ENCODE assay signal across 26 cellular contexts in genomic region chr6:168053957-168054471, GRCh38. TPM values are rescaled to one million over a fixed set of nuclear protein-coding genes. Genes with fewer than 3 reads are reported as not detected.
"Had no signal": no experiment of that assay in that cellular context is flagged by ENCODE, and none has a peak within 500 bp of the region (broad histone marks: within the 10 kb centered on the region; RNA-seq: fewer than 3 reads in every experiment).

No MANE protein-coding gene starts in this region.

- ATAC-seq: activated CD8-positive, alpha-beta memory T cell treated with anti-CD3 and anti-CD28 coated beads, Interleukin-2, amount 10 ng/mL, durations not matched to agents 7 days and 5 days; activated naive CD4-positive, alpha-beta T cell treated with anti-CD3 and anti-CD28 coated beads, Interleukin-2, amount 50 U/mL, for 72 hours; activated naive CD8-positive, alpha-beta T cell treated with anti-CD3 and anti-CD28 coated beads, Interleukin-2, amount 50 U/mL, for 24 hours; T-helper 17 cell; WTC11 had no signal

- H3K36me3 ChIP-seq: ascending aorta had no signal

- H3K27me3 ChIP-seq: ascending aorta, body of pancreas had no signal

- H3K4me3 ChIP-seq: ascending aorta, body of pancreas had no signal

- H3K9me3 ChIP-seq: ascending aorta, body of pancreas had no signal

- H3K4me1 ChIP-seq: body of pancreas had no signal

- H3K27ac ChIP-seq: ascending aorta, body of pancreas had no signal

- DNase-seq: activated CD4-positive, alpha-beta T cell treated with anti-CD3 and anti-CD28 coated beads, Interleukin-2, amount 10 ng/mL, durations not matched to agents 24 days and 14 days; activated CD4-positive, alpha-beta T cell treated with anti-CD3 and anti-CD28 coated beads, Interleukin-2, amount 50 U/mL, for 48 hours; activated CD4-positive, CD25-positive, alpha-beta regulatory T cell treated with anti-CD3 and anti-CD28 coated beads, Interleukin-2, amount 50 U/mL, for 72 hours; activated CD8-positive, alpha-beta memory T cell treated with anti-CD3 and anti-CD28 coated beads, Interleukin-2, amount 10 ng/mL, durations not matched to agents 7 days and 5 days; activated effector memory CD4-positive, alpha-beta T cell treated with Interleukin-2 at 50 U/mL for 16 hours; activated naive CD4-positive, alpha-beta T cell treated with Interleukin-2 at 50 U/mL for 16 hours; activated naive CD8-positive, alpha-beta T cell treated with anti-CD3 and anti-CD28 coated beads, Interleukin-2, amount 50 U/mL, for 24 hours; activated T-cell treated with anti-CD3 and anti-CD28 coated beads, Interleukin-2, amount 50 U/mL, for 24 hours; amniotic stem cell; body of pancreas; Karpas-422; MM.1S; NCI-H1105; NCI-H1436; NCI-H187; NCI-H2081; NCI-H446; NCI-H524; SIG-M5; T-helper 17 cell; T-helper 9 cell had no signal

RNA-seq across cellular contexts. Expression of gene FRMD1, which starts 25.0 kb away (rescaled TPM):
- total RNA-seq: activated CD4-positive, alpha-beta T cell treated with anti-CD3 and anti-CD28 coated beads, Interleukin-2, amount 10 ng/mL, durations not matched to agents 24 days and 14 days; activated CD8-positive, alpha-beta memory T cell treated with anti-CD3 and anti-CD28 coated beads, Interleukin-2, amount 10 ng/mL, durations not matched to agents 7 days and 5 days; activated naive CD4-positive, alpha-beta T cell treated with anti-CD3 and anti-CD28 coated beads, Interleukin-2, amount 50 U/mL, for 72 hours; activated T-helper 1 cell treated with anti-CD3 and anti-CD28 coated beads, Interleukin-12 subunit alpha, Interleukin-12 subunit beta, Interleukin-2, Interleukin-4 antibody, amounts not matched to agents 30 ng/mL and 10 ng/mL and 1 ng/mL, durations not matched to agents 14 hours and 24 hours and 36 hours; ascending aorta; body of pancreas; bronchial epithelial cell; T-helper 17 cell had no signal

RNA-seq across cellular contexts. Expression of gene KIF25, which starts 56.5 kb away (rescaled TPM):
- total RNA-seq: activated CD4-positive, alpha-beta T cell treated with anti-CD3 and anti-CD28 coated beads, Interleukin-2, amount 10 ng/mL, durations not matched to agents 24 days and 14 days; activated CD8-positive, alpha-beta memory T cell treated with anti-CD3 and anti-CD28 coated beads, Interleukin-2, amount 10 ng/mL, durations not matched to agents 7 days and 5 days; activated naive CD4-positive, alpha-beta T cell treated with anti-CD3 and anti-CD28 coated beads, Interleukin-2, amount 50 U/mL, for 72 hours; activated T-helper 1 cell treated with anti-CD3 and anti-CD28 coated beads, Interleukin-12 subunit alpha, Interleukin-12 subunit beta, Interleukin-2, Interleukin-4 antibody, amounts not matched to agents 30 ng/mL and 10 ng/mL and 1 ng/mL, durations not matched to agents 14 hours and 24 hours and 36 hours; ascending aorta; bronchial epithelial cell; T-helper 17 cell had no signal
